Comparison of ENCODE assay signal across 28 cellular contexts in the genomic region with DNA sequence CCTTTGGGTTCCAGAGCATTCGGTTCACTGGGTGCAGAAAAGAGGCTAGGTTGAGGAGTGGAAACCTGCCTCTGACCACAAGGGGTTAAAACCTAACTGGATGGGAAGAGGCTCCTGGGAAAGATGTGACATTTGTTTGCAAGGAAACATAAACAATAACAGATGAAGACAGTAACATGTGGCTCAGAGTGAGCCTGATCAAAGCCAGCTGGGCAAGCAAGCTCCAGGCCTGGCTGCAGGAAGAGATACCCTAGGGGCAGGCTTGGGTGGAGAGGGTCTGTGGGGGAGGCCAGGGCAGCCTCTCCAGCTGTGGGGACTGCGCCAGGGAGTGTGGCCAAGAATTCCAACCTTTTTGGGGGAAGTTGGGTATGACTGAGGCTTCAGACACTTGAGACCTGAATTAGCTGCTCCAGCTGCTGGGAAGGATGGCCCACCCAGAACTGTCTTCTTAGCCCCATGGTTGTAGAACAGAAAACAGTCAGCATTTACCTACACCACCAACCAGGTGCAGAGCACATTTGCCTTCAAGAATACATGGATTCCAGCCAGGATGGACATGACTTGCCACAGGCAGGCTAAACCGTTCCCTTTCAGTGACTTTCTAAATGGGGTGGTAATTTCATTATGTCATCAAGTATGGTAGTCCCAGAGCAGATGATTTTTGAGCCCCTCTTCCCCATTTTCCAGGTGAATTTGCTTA. TPM values are rescaled to one million over a fixed set of nuclear protein-coding genes. Genes with fewer than 3 reads are reported as not detected.
DNase-seq lines count a peak whose midpoint lies in the region; ATAC-seq and TF ChIP-seq lines count a peak whose summit lies in the region.
"Had no signal": no experiment of that assay in that cellular context is flagged by ENCODE, and none has a peak within 500 bp of the region (broad histone marks: within the 10 kb centered on the region; RNA-seq: fewer than 3 reads in every experiment).

No MANE protein-coding gene starts in this region.

- H3K36me3 ChIP-seq in upper lobe of right lung = no peaks in the 10 kb centered on the region
- H3K36me3 ChIP-seq: BLaER1, Peyer's patch, stomach, tibial nerve had no signal

- no peak overlapping the region for H3K27ac ChIP-seq in upper lobe of right lung
- H3K27ac ChIP-seq: BLaER1, Peyer's patch, stomach, tibial nerve, VCaP had no signal

- DNase-seq in EL (peak; percentile 19), RPMI7951 (ENCODE audit: low read depth) (peak; percentile 78), fibroblast of peridontal ligament (ENCODE audit: extremely low read depth) (peak; percentile 67), upper lobe of right lung (no peak), type B pancreatic cell (ENCODE audit: extremely low spot score, unreplicated experiment) (no peak), NCI-H526 (lab: John Stamatoyannopoulos, UW) (no peak)
- DNase-seq: activated CD4-positive, alpha-beta T cell treated with anti-CD3 and anti-CD28 coated beads, Interleukin-2, amount 10 ng/mL, durations not matched to agents 7 days and 5 days; caudate nucleus; DMS79 treated with DMSO at 0.1 percent for 48 hours; head of caudate nucleus; NCI-H1105; NCI-H2081; NCI-H446; Peyer's patch; stomach; T-helper 17 cell had no signal

- no peaks in the 10 kb centered on the region for H3K4me1 Mint-ChIP-seq in type B pancreatic cell (ENCODE audit: unreplicated experiment)
- H3K4me1 Mint-ChIP-seq: activated CD4-positive, alpha-beta T cell treated with anti-CD3 and anti-CD28 coated beads, Interleukin-2, amount 10 ng/mL, durations not matched to agents 7 days and 5 days; T-helper 17 cell had no signal

- ATAC-seq in upper lobe of right lung = peak; percentile 47
- ATAC-seq in GM19463 (IDR thresholded peaks at IDR 0.05; ENCODE audit: unreplicated experiment) = no peak
- ATAC-seq: activated naive CD4-positive, alpha-beta T cell treated with anti-CD3 and anti-CD28 coated beads, Interleukin-2, amount 50 U/mL, for 72 hours; GM12878; HepG2; T-helper 17 cell had no signal

- no peak for TF ChIP-seq CTCF in upper lobe of right lung (IDR thresholded peaks at IDR 0.05)
- TF ChIP-seq CTCF in type B pancreatic cell (conservative IDR thresholded peaks at IDR 0.05) = no peak

- no peaks in the 10 kb centered on the region for H3K27me3 ChIP-seq in upper lobe of right lung
- H3K27me3 ChIP-seq: BLaER1, Peyer's patch, stomach, tibial nerve had no signal

- H3K36me3 Mint-ChIP-seq in type B pancreatic cell = no peaks in the 10 kb centered on the region
- H3K36me3 Mint-ChIP-seq: activated naive CD4-positive, alpha-beta T cell treated with anti-CD3 and anti-CD28 coated beads, Interleukin-2, amount 50 U/mL, for 72 hours had no signal

- intact Hi-C loops in upper lobe of right lung (cut with DNase I) = no loop called here

- peaks cover 10% of the 10 kb centered on the region for H3K4me1 ChIP-seq in upper lobe of right lung
- H3K4me1 ChIP-seq: Peyer's patch had no signal

- H3K9me3 Mint-ChIP-seq in type B pancreatic cell = peaks cover 5% of the 10 kb centered on the region

- no peak overlapping the region for H3K27ac Mint-ChIP-seq in type B pancreatic cell
- H3K27ac Mint-ChIP-seq: activated CD4-positive, alpha-beta T cell treated with anti-CD3 and anti-CD28 coated beads, Interleukin-2, amount 10 ng/mL, durations not matched to agents 7 days and 5 days; activated naive CD4-positive, alpha-beta T cell treated with anti-CD3 and anti-CD28 coated beads, Interleukin-2, amount 50 U/mL, for 72 hours; activated T-helper 2 cell treated with anti-CD3 and anti-CD28 coated beads, Interferon-gamma antibody, Interleukin-2, Interleukin-4, amounts not matched to agents 10 μg/mL and 5 μg/mL and 100 μg/mL, durations not matched to agents 14 hours and 24 hours and 36 hours; dendritic cell treated with granulocyte-macrophage colony-stimulating factor and Interleukin-4, amounts not matched to agents 40 ng/mL and 50 ng/mL, for 4 days; T-helper 17 cell had no signal

- no peak overlapping the region for H3K4me3 Mint-ChIP-seq in type B pancreatic cell
- H3K4me3 Mint-ChIP-seq: activated CD4-positive, alpha-beta T cell treated with anti-CD3 and anti-CD28 coated beads, Interleukin-2, amount 10 ng/mL, durations not matched to agents 7 days and 5 days; dendritic cell treated with granulocyte-macrophage colony-stimulating factor and Interleukin-4, amounts not matched to agents 40 ng/mL and 50 ng/mL, for 4 days; T-helper 17 cell had no signal

- no peaks in the 10 kb centered on the region for H3K9me3 ChIP-seq in upper lobe of right lung
- H3K9me3 ChIP-seq: Peyer's patch had no signal

- H3K4me3 ChIP-seq in upper lobe of right lung = no peak overlapping the region
- H3K4me3 ChIP-seq: BLaER1, GM12878, Peyer's patch, stomach, tibial nerve had no signal

- peaks cover 31% of the 10 kb centered on the region for H3K27me3 Mint-ChIP-seq in type B pancreatic cell

RNA-seq across cellular contexts. Expression of gene FAM170B, which starts 10.3 kb away (rescaled TPM):
- total RNA-seq in RPMI7951 (2014; rRNA removed; shearing (Covaris generic)) = not detected in 2 replicates
- not detected for total RNA-seq in upper lobe of right lung
- not detected in 2 replicates for total RNA-seq in type B pancreatic cell (ENCODE audit: low replicate concordance)
- total RNA-seq: activated CD4-positive, alpha-beta T cell treated with anti-CD3 and anti-CD28 coated beads, Interleukin-2, amount 10 ng/mL, durations not matched to agents 7 days and 5 days; activated naive CD4-positive, alpha-beta T cell treated with anti-CD3 and anti-CD28 coated beads, Interleukin-2, amount 50 U/mL, for 72 hours; activated T-helper 2 cell treated with anti-CD3 and anti-CD28 coated beads, Interferon-gamma antibody, Interleukin-2, Interleukin-4, amounts not matched to agents 10 μg/mL and 5 μg/mL and 100 μg/mL, durations not matched to agents 14 hours and 24 hours and 36 hours; astrocyte; GM12878; HepG2; myocyte; Peyer's patch; pulmonary artery endothelial cell; stomach; T-helper 17 cell had no signal

RNA-seq across cellular contexts. Expression of gene VSTM4, which starts 28.8 kb away (rescaled TPM):
- under 0.01 and 0.12 TPM in 2 replicates for total RNA-seq in RPMI7951 (2014; rRNA removed; shearing (Covaris generic))
- 19.5 TPM for total RNA-seq in upper lobe of right lung
- total RNA-seq in type B pancreatic cell (ENCODE audit: low replicate concordance) = 0.12 and 2.6 TPM in 2 replicates
- total RNA-seq: activated naive CD4-positive, alpha-beta T cell treated with anti-CD3 and anti-CD28 coated beads, Interleukin-2, amount 50 U/mL, for 72 hours; GM12878; HepG2; T-helper 17 cell had no signal

RNA-seq across cellular contexts. Expression of gene TMEM273, which starts 44.0 kb away (rescaled TPM):
- total RNA-seq in RPMI7951 (2014; rRNA removed; shearing (Covaris generic)) = not detected in 2 replicates
- total RNA-seq in upper lobe of right lung (63.1 TPM), type B pancreatic cell (ENCODE audit: low replicate concordance) (not detected in 2 replicates)
- total RNA-seq: astrocyte, HepG2 had no signal

Comparison
In these comparisons a context has a peak if more than half of its experiments do, and no peak if none do; other contexts are left out.
1. DNase-seq: peak in EL (single experiment), RPMI7951 (single experiment) and fibroblast of peridontal ligament (single experiment); none in upper lobe of right lung (single experiment), type B pancreatic cell (single experiment) and NCI-H526 (0 of 2).
2. RNA of gene TMEM273, which starts 44.0 kb away (total RNA-seq): 63.1 TPM in upper lobe of right lung (single experiment); not detected in RPMI7951 and not detected in type B pancreatic cell; every median in the first group is over 10 times any median in the second.